Comparison of ENCODE assay signal across 8 cellular contexts in the genomic region with DNA sequence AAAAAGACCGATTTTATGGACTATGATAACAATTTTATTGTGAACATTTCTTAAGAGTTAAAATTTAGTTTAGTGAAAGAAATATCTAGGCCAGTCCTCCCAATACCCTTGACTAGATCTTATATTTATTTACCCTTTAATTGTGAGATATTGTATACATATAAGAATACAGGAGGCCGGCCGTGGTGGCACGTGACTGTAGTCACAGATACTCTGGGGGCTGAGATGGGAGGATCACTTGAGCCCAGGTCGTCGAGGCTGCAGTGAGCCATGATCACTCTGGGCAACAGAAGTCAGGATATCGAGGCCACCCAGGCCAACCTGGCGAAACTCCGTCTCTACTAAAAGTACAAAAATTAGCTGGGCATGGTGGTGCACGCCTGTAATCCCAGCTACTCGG. TPM values are rescaled to one million over a fixed set of nuclear protein-coding genes. Genes with fewer than 3 reads are reported as not detected.
DNase-seq lines count a peak whose midpoint lies in the region; ATAC-seq and TF ChIP-seq lines count a peak whose summit lies in the region.

No MANE protein-coding gene starts in this region.

- ATAC-seq in natural killer cell treated with Interleukin-12 subunit alpha and Interleukin-12 subunit beta and Interleukin-15 and Interleukin-18, amount 100 ng/mL, for 72 hours: no peak
- ATAC-seq in HG02759 (IDR thresholded peaks at IDR 0.05; ENCODE audit: unreplicated experiment): no peak

- H3K4me1 Mint-ChIP-seq in CD14-positive monocyte: peaks cover 12% of the 10 kb centered on the region
- peaks cover 42% of the 10 kb centered on the region for H3K4me1 Mint-ChIP-seq in brain
- H3K4me1 Mint-ChIP-seq in natural killer cell treated with Interleukin-12 subunit alpha and Interleukin-12 subunit beta and Interleukin-15 and Interleukin-18, amount 100 ng/mL, for 72 hours (ENCODE audit: low read depth in 2 of 2): peaks cover 26 to 37% of the 10 kb centered on the region in 2 donors

- H3K36me3 Mint-ChIP-seq in CD14-positive monocyte (peaks cover 19 to 22% of the 10 kb centered on the region in 2 donors), brain (peaks cover 23% of the 10 kb centered on the region)
- H3K36me3 Mint-ChIP-seq in natural killer cell treated with Interleukin-12 subunit alpha and Interleukin-12 subunit beta and Interleukin-15 and Interleukin-18, amount 100 ng/mL, for 72 hours: no peaks in the 10 kb centered on the region

- DNase-seq in CD14-positive monocyte (ENCODE audit: low spot score) (no peak), dermis blood vessel endothelial cell (no peak), nucleus accumbens (lab: John Stamatoyannopoulos, UW) (no peak), putamen (ENCODE audit: low spot score) (no peak)
- DNase-seq in natural killer cell treated with Interleukin-12 subunit alpha and Interleukin-12 subunit beta and Interleukin-15 and Interleukin-18, amount 100 ng/mL, for 72 hours (ENCODE audit: low spot score): no peak

- H3K27me3 Mint-ChIP-seq in CD14-positive monocyte (ENCODE audit: low read depth in 3 of 3): peaks cover 0 to under 1% (median under 1%) of the 10 kb centered on the region in 3 donors
- peaks cover 5% of the 10 kb centered on the region for H3K27me3 Mint-ChIP-seq in brain
- H3K27me3 Mint-ChIP-seq in natural killer cell treated with Interleukin-12 subunit alpha and Interleukin-12 subunit beta and Interleukin-15 and Interleukin-18, amount 100 ng/mL, for 72 hours: no peaks in the 10 kb centered on the region

- peak overlapping the region in 6 of 7 donors; percentile 84 to 95 (median 89) for H3K27ac Mint-ChIP-seq in CD14-positive monocyte
- peak overlapping the region; percentile 91 to 100 (median 95) for H3K27ac Mint-ChIP-seq in brain
- H3K27ac Mint-ChIP-seq in natural killer cell treated with Interleukin-12 subunit alpha and Interleukin-12 subunit beta and Interleukin-15 and Interleukin-18, amount 100 ng/mL, for 72 hours: peak overlapping the region; percentile 97 to 99

- H3K27ac ChIP-seq in KOPT-K1 (ENCODE audit: low read depth, low read length, poor library complexity, severe bottlenecking): peak overlapping the region; percentile 96

- H3K9me3 ChIP-seq in KOPT-K1 (ENCODE audit: insufficient read depth, low read length, poor library complexity, severe bottlenecking): no peaks in the 10 kb centered on the region

- TF ChIP-seq CTCF in CD14-positive monocyte (IDR thresholded peaks at IDR 0.05) (no peak), brain (conservative IDR thresholded peaks at IDR 0.05) (no peak)

- intact Hi-C loops in CD14-positive monocyte (cut with micrococcal nuclease): loop anchor here in 1 of 2 donors (5.0 to 10.0 kb wide), 4 partner anchors 49 to 191 kb away; partner anchors contain the start of genes CCDC32, DNAJC17, RAD51 and RPUSD2

- H3K4me3 Mint-ChIP-seq in CD14-positive monocyte: peak overlapping the region; percentile 91 to 93
- H3K4me3 Mint-ChIP-seq in brain: peak overlapping the region; percentile 88 to 96 (median 93)
- H3K4me3 Mint-ChIP-seq in natural killer cell treated with Interleukin-12 subunit alpha and Interleukin-12 subunit beta and Interleukin-15 and Interleukin-18, amount 100 ng/mL, for 72 hours: peak overlapping the region; percentile 95

- H3K36me3 ChIP-seq in KOPT-K1 (ENCODE audit: insufficient read depth, low read length): peaks cover 23% of the 10 kb centered on the region

- peaks cover 0 to 1% (median 0%) of the 10 kb centered on the region in 7 donors for H3K9me3 Mint-ChIP-seq in CD14-positive monocyte
- no peaks in the 10 kb centered on the region for H3K9me3 Mint-ChIP-seq in brain
- H3K9me3 Mint-ChIP-seq in natural killer cell treated with Interleukin-12 subunit alpha and Interleukin-12 subunit beta and Interleukin-15 and Interleukin-18, amount 100 ng/mL, for 72 hours: no peaks in the 10 kb centered on the region

RNA-seq across cellular contexts. Expression of gene RMDN3, which starts 0.8 kb away (rescaled TPM):
- polyA plus RNA-seq in CD14-positive monocyte: 10 to 100 TPM in 1 of 2 donors, 1 to 10 TPM in 1; 9.8 to 13.2 TPM
- polyA plus RNA-seq in brain (ENCODE audit: insufficient read depth, low read depth, low replicate concordance): 36.6 TPM
- 10 to 100 TPM; 35.9 to 72.6 TPM for total RNA-seq in natural killer cell treated with Interleukin-12 subunit alpha and Interleukin-12 subunit beta and Interleukin-15 and Interleukin-18, amount 100 ng/mL, for 72 hours
- total RNA-seq in dermis blood vessel endothelial cell: 31.0 and 46.1 TPM in 2 replicates

RNA-seq across cellular contexts. Expression of gene GCHFR, which starts 8.0 kb away (rescaled TPM):
- polyA plus RNA-seq in CD14-positive monocyte (10 to 100 TPM; 45.9 to 46.7 TPM), brain (ENCODE audit: insufficient read depth, low read depth, low replicate concordance) (47.2 TPM)
- total RNA-seq in natural killer cell treated with Interleukin-12 subunit alpha and Interleukin-12 subunit beta and Interleukin-15 and Interleukin-18, amount 100 ng/mL, for 72 hours: 10 to 100 TPM in 1 of 2 donors, 1 to 10 TPM in 1; 9.1 to 14.4 TPM
- total RNA-seq in dermis blood vessel endothelial cell: 29.5 and 30.6 TPM in 2 replicates

RNA-seq across cellular contexts. Expression of gene C15orf62, which starts 14.0 kb away (rescaled TPM):
- polyA plus RNA-seq in CD14-positive monocyte (under 1 TPM in 1 of 2 donors, not detected in 1; 0.23 TPM), brain (ENCODE audit: insufficient read depth, low read depth, low replicate concordance) (1.1 TPM)
- under 1 TPM; 0.12 to 0.22 TPM for total RNA-seq in natural killer cell treated with Interleukin-12 subunit alpha and Interleukin-12 subunit beta and Interleukin-15 and Interleukin-18, amount 100 ng/mL, for 72 hours
- 1.0 and 2.1 TPM in 2 replicates for total RNA-seq in dermis blood vessel endothelial cell

RNA-seq across cellular contexts. Expression of gene ZFYVE19, which starts 51.1 kb away (rescaled TPM):
- polyA plus RNA-seq in CD14-positive monocyte (10 to 100 TPM in 1 of 2 donors, 1 to 10 TPM in 1; 8.2 to 10.3 TPM), brain (ENCODE audit: insufficient read depth, low read depth, low replicate concordance) (55.0 TPM)
- total RNA-seq in natural killer cell treated with Interleukin-12 subunit alpha and Interleukin-12 subunit beta and Interleukin-15 and Interleukin-18, amount 100 ng/mL, for 72 hours: 10 to 100 TPM; 17.2 to 39.1 TPM
- 32.3 and 47.5 TPM in 2 replicates for total RNA-seq in dermis blood vessel endothelial cell

RNA-seq across cellular contexts. Expression of gene DNAJC17, which starts 51.5 kb away (rescaled TPM):
- polyA plus RNA-seq in CD14-positive monocyte (10 to 100 TPM; 15.7 to 21.5 TPM), brain (ENCODE audit: insufficient read depth, low read depth, low replicate concordance) (45.6 TPM)
- 10 to 100 TPM; 40.4 to 62.6 TPM for total RNA-seq in natural killer cell treated with Interleukin-12 subunit alpha and Interleukin-12 subunit beta and Interleukin-15 and Interleukin-18, amount 100 ng/mL, for 72 hours
- 21.6 and 61.4 TPM in 2 replicates for total RNA-seq in dermis blood vessel endothelial cell
